1 cellular context compared by ENCODE assay signal in the genomic region with DNA sequence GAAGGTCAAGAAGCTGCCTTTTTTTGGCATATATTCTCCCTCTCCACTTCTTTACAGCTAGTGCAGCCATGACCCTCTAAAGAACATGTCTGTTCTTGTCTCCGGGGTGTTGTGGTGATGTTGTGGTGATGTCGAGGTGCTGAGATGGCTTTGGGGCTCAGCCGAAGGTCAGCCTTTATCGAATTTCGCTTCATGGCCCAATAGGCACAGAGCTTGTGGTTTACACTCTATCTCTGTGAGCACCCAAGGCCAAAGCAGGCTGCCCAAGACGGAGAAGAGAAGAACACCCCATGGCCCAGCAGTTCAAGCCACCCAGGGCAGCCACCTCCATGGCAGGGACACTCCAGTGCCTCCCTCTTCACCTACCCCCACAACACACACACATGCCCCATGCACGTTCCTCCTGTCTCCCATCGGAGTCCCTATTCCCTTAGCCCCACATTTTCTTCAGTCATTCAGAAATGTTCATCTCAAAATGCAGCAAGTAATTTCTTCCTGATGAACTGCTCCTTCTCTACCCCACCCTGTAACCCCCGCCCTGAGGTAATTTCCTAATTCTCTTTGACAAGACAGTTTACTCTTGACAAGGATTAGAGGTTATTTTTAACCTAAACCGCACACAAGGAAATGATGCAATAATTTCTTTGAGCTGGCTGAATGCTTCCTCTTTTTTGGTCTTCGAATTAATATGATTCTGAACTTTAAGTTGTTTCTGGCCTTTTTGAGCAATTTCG.
TF ChIP-seq lines count a peak whose summit lies in the region.

No MANE protein-coding gene starts in this region.

TF ChIP-seq in K562, 482 proteins besides CTCF, POLR2A, EP300 and RAD21 (continued from another document and continues in another):
- TF ChIP-seq PURB (CRISPR knock-in tag; IDR thresholded peaks at IDR 0.05; ENCODE audit: low read depth) (no peak), SMARCA4 (IDR thresholded peaks at IDR 0.05) (peak; percentile 41; the same call in 1 of the 2 replicates), SOX6 (IDR thresholded peaks at IDR 0.05) (peak; percentile 47; the same call in 1 of the 2 replicates), TBL1XR1 (IDR thresholded peaks at IDR 0.05; ENCODE audit: low read length in 2 of 2) (0 out of 4 replicates have a peak, but pooled peaks of 1 of the 2 experiments have one; percentile 26), BACH1 (tag; IDR thresholded peaks at IDR 0.05) (peak; percentile 24; the same call in 1 of the 2 replicates), ATF4 (CRISPR knock-in tag; IDR thresholded peaks at IDR 0.05) (peak; percentile 97), MEIS2 (IDR thresholded peaks at IDR 0.05; ENCODE audit: partially characterized antibody) (peak; percentile 58), ZNF444 (CRISPR knock-in tag; IDR thresholded peaks at IDR 0.05) (no peak), ZNF766 (CRISPR knock-in tag; conservative IDR thresholded peaks at IDR 0.05) (peak; percentile 63), PKNOX1 (IDR thresholded peaks at IDR 0.05) (0 out of 2 replicates have a peak, but pooled peaks have one; percentile 13), NR2C2 (CRISPR knock-in tag; IDR thresholded peaks at IDR 0.05) (no peak), NR2C2 (tag; IDR thresholded peaks at IDR 0.05) (peak; percentile 37; the same call in 1 of the 2 replicates), EP400 (IDR thresholded peaks at IDR 0.05) (peak; percentile 44), LEF1 (IDR thresholded peaks at IDR 0.05) (peak; percentile 78; the same call in 1 of the 2 replicates), L3MBTL2 (IDR thresholded peaks at IDR 0.05) (peak; percentile 2; the same call in 1 of the 2 replicates), ID3 (CRISPR knock-in tag; IDR thresholded peaks at IDR 0.05) (no peak), ID3 (tag; IDR thresholded peaks at IDR 0.05) (peak; percentile 73), ZBTB1 (CRISPR knock-in tag; IDR thresholded peaks at IDR 0.05; ENCODE audit: borderline replicate concordance, low read depth) (peak; percentile 86), TAF7 (tag; IDR thresholded peaks at IDR 0.05) (no peak), ESRRA (IDR thresholded peaks at IDR 0.05; ENCODE audit: borderline replicate concordance, low read depth) (peak; percentile 49; the same call in 1 of the 2 replicates), MGA (IDR thresholded peaks at IDR 0.05) (peak; percentile 12), SPI1 (IDR thresholded peaks at IDR 0.05; ENCODE audit: borderline replicate concordance, low read depth, low read length) (0 out of 2 replicates have a peak, but pooled peaks have one; percentile 3), JUND (IDR thresholded peaks at IDR 0.05; ENCODE audit: borderline replicate concordance, low read depth, low read length) (peak; percentile 78), JUND (tag; IDR thresholded peaks at IDR 0.05; ENCODE audit: borderline replicate concordance, low read depth, low read length) (peak; percentile 55; the same call in 2 of the 3 replicates), GABPA (tag; conservative IDR thresholded peaks at IDR 0.05; ENCODE audit: low read depth) (peak; percentile 75), ZNF644 (tag; IDR thresholded peaks at IDR 0.05; ENCODE audit: low read depth) (0 out of 2 replicates have a peak, but pooled peaks have one; percentile 14), MEF2D (tag; conservative IDR thresholded peaks at IDR 0.05; ENCODE audit: low read depth) (peak; percentile 97), RAD51 (IDR thresholded peaks at IDR 0.05; ENCODE audit: borderline replicate concordance, low read depth) (no peak), SAP30 (IDR thresholded peaks at IDR 0.05; ENCODE audit: borderline replicate concordance, insufficient read depth, low read depth, low read length, poor library complexity, severe bottlenecking) (no peak), NCOR1 (IDR thresholded peaks at IDR 0.05) (peak; percentile 18; the same call in 1 of the 2 replicates), CEBPB (tag; IDR thresholded peaks at IDR 0.05) (peak; percentile 97), ARID1B (IDR thresholded peaks at IDR 0.05) (peak; percentile 59; the same call in 1 of the 2 replicates), ATF7 (IDR thresholded peaks at IDR 0.05) (peak; percentile 78), ZSCAN32 (CRISPR knock-in tag; IDR thresholded peaks at IDR 0.05) (peak; percentile 95), TAF15 (IDR thresholded peaks at IDR 0.05; ENCODE audit: low read depth, low read length) (no peak), DPF2 (IDR thresholded peaks at IDR 0.05) (peak; percentile 28; the same call in 1 of the 2 replicates)
- TF ChIP-seq, protein P1, sequence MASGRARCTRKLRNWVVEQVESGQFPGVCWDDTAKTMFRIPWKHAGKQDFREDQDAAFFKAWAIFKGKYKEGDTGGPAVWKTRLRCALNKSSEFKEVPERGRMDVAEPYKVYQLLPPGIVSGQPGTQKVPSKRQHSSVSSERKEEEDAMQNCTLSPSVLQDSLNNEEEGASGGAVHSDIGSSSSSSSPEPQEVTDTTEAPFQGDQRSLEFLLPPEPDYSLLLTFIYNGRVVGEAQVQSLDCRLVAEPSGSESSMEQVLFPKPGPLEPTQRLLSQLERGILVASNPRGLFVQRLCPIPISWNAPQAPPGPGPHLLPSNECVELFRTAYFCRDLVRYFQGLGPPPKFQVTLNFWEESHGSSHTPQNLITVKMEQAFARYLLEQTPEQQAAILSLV (tag; IDR thresholded peaks at IDR 0.05) = peak; percentile 86
- TF ChIP-seq, protein P2, sequence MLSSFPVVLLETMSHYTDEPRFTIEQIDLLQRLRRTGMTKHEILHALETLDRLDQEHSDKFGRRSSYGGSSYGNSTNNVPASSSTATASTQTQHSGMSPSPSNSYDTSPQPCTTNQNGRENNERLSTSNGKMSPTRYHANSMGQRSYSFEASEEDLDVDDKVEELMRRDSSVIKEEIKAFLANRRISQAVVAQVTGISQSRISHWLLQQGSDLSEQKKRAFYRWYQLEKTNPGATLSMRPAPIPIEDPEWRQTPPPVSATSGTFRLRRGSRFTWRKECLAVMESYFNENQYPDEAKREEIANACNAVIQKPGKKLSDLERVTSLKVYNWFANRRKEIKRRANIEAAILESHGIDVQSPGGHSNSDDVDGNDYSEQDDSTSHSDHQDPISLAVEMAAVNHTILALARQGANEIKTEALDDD (IDR thresholded peaks at IDR 0.05) = 0 out of 2 replicates have a peak, but pooled peaks have one; percentile 26
